In genomic region chr15:75070674-75071073, GRCh38 we compare ENCODE assay signal across 27 cellular contexts.
"Had no signal": no experiment of that assay in that cellular context is flagged by ENCODE, and none has a peak within 500 bp of the region (broad histone marks: within the 10 kb centered on the region; RNA-seq: fewer than 3 reads in every experiment).

No MANE protein-coding gene starts in this region.

- ATAC-seq: activated T-cell treated with anti-CD3 and anti-CD28 coated beads, Interleukin-2, amount 50 U/mL, for 72 hours; heart right ventricle; left lung; lower lobe of right lung; right cardiac atrium had no signal

- H3K27ac Mint-ChIP-seq: activated naive CD8-positive, alpha-beta T cell; activated T-cell treated with anti-CD3 and anti-CD28 coated beads, Interleukin-2, amount 50 U/mL, for 72 hours had no signal

- H3K27ac ChIP-seq: epithelial cell of prostate, esophagus squamous epithelium, left lung, lower lobe of right lung, uterus, WERI-Rb-1 had no signal

- H3K9me3 ChIP-seq: esophagus squamous epithelium, lower lobe of right lung, uterus had no signal

- H3K4me3 Mint-ChIP-seq: activated naive CD8-positive, alpha-beta T cell; activated T-cell treated with anti-CD3 and anti-CD28 coated beads, Interleukin-2, amount 50 U/mL, for 72 hours; central memory CD8-positive, alpha-beta T cell had no signal

- DNase-seq: activated CD4-positive, alpha-beta T cell treated with anti-CD3 and anti-CD28 coated beads, Interleukin-2, amount 50 U/mL, for 4 hours; activated CD4-positive, CD25-positive, alpha-beta regulatory T cell treated with anti-CD3 and anti-CD28 coated beads, Interleukin-2, amount 50 U/mL, for 72 hours; activated effector memory CD4-positive, alpha-beta T cell treated with Interleukin-2 at 50 U/mL for 16 hours; activated naive CD4-positive, alpha-beta T cell treated with Interleukin-2 at 50 U/mL for 16 hours; activated T-cell treated with anti-CD3 and anti-CD28 coated beads for 4 hours; activated T-cell treated with anti-CD3 and anti-CD28 coated beads, Interleukin-2, amount 50 U/mL, for 72 hours; anterior cingulate cortex; effector CD8-positive, alpha-beta T cell; esophagus squamous epithelium; foreskin melanocyte; heart right ventricle; kidney glomerular epithelial cell; left lung; lower lobe of right lung; occipital lobe; posterior cingulate gyrus; right cardiac atrium; stimulated activated CD4-positive, alpha-beta T cell treated with anti-CD3 and anti-CD28 coated beads, Interleukin-15, amount 100 ng/mL, for 24 hours; stimulated activated CD4-positive, alpha-beta T cell treated with anti-CD3 and anti-CD28 coated beads, Interleukin-2, amount 100 ng/mL, for 24 hours; stimulated activated naive CD4-positive, alpha-beta T cell treated with Interleukin-2 at 50 U/mL for 16 hours; T1000; trophoblast cell; uterus; WERI-Rb-1 had no signal

- H3K4me3 ChIP-seq: esophagus squamous epithelium, heart right ventricle, left lung, lower lobe of right lung, uterus had no signal

- H3K4me1 ChIP-seq: uterus had no signal

- H3K36me3 ChIP-seq: esophagus squamous epithelium, heart right ventricle, left lung, lower lobe of right lung, uterus, WERI-Rb-1 had no signal

- H3K27me3 ChIP-seq: esophagus squamous epithelium, heart right ventricle, left lung, uterus had no signal

- H3K27me3 Mint-ChIP-seq: central memory CD8-positive, alpha-beta T cell had no signal
